ENCODE assay signal across 8 cellular contexts in the genomic region with DNA sequence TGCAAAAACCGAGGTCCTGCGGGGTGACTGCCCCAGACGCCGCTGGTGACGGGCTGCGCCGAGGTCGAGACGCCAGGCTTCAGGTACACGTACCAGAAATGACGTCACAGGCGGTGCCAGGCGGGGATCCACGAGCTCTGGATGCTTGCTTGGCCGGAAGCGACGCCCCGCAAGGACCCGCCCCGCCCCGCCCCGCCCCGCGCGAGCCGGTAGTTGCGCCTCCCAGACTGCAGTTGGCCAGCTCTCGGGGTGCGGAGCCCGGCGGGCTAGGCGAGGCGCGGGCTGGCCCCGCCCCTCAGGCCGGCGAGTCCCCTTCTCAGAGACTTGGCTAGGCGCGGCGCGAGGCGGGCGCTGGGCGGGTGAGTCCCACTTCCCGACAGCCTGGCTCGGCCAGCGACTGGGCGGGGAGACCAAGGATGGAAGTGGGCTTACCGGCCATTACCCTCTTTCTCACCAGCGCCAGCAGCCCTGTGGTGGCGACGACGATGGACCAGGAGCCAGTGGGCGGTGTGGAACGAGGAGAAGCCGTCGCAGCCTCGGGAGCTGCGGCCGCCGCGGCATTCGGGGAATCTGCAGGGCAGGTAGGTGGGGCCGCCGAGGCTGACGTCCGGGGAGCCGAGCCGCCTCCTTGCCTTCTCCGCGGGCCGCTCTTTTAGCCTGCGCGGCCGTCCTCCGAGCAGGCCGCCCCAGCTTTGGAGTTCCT. TPM values are rescaled to one million over a fixed set of nuclear protein-coding genes. Genes with fewer than 3 reads are reported as not detected.
DNase-seq lines count a peak whose midpoint lies in the region; TF ChIP-seq lines count a peak whose summit lies in the region.

A gene with protein sequence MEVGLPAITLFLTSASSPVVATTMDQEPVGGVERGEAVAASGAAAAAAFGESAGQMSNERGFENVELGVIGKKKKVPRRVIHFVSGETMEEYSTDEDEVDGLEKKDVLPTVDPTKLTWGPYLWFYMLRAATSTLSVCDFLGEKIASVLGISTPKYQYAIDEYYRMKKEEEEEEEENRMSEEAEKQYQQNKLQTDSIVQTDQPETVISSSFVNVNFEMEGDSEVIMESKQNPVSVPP (plus strand): TSS at position 225 of the 703 bp plus-strand sequence. CDS start 192 bp downstream, at position 417.

- TF ChIP-seq CTCF in HFFc6 (IDR thresholded peaks at IDR 0.05): no peak; the same call in 1 of the 2 replicates

- H3K9me3 Mint-ChIP-seq in HFFc6: no peaks in the 10 kb centered on the region

- H3K27me3 Mint-ChIP-seq in HFFc6 (ENCODE audit: insufficient read depth): 0 out of 2 replicates have a peak, but pooled peaks cover 4% of the 10 kb centered on the region

- H2AFZ ChIP-seq in neuron (ENCODE audit: low read depth, low read length): peak within 1 kb of the TSS; percentile 73

- peaks cover 15% of the 10 kb centered on the region; the same call in 1 of the 2 replicates for H3K36me3 Mint-ChIP-seq in HFFc6 (ENCODE audit: low read depth)

- peaks cover 7% of the 10 kb centered on the region for H3K36me3 ChIP-seq in neuron (ENCODE audit: insufficient read depth, low read length)

- H3K4me1 Mint-ChIP-seq in HFFc6 (ENCODE audit: low read depth): peaks cover 37% of the 10 kb centered on the region

- H3K27ac Mint-ChIP-seq in HFFc6: peak within 1 kb of the TSS; percentile 100

- no peaks in the 10 kb centered on the region for H3K27me3 ChIP-seq in neuron (ENCODE audit: insufficient read depth, low read length)

- H3K4me3 Mint-ChIP-seq in HFFc6: peak within 1 kb of the TSS; percentile 99

- in situ Hi-C loops in SK-MEL-5 (cut with HindIII; ENCODE audit: low pct_unique_long_range_greater_than_20kb, low sequenced_read_pairs): no loop called here

- H3K9me3 ChIP-seq in neuron (ENCODE audit: low read length): no peaks in the 10 kb centered on the region

- DNase-seq in GM04504 (ENCODE audit: low read depth) (peak; percentile 90), HFFc6 (peak; percentile 96), NAMALWA (ENCODE audit: low spot score) (peak; percentile 94), SK-MEL-5 (ENCODE audit: low read depth, low spot score) (peak; percentile 94), foreskin melanocyte (peak; percentile 89), stromal cell of bone marrow (ENCODE audit: low read depth) (peak; percentile 91)
- DNase-seq in activated naive CD4-positive, alpha-beta T cell treated with Interleukin-2 at 50 U/mL for 16 hours: peak; percentile 98

- peak within 1 kb of the TSS; percentile 65 for H3K4me3 ChIP-seq in neuron (ENCODE audit: low read length)

- H3K4me1 ChIP-seq in neuron (ENCODE audit: insufficient read depth, low read length): peaks cover 18% of the 10 kb centered on the region

RNA-seq across cellular contexts. Expression of the gene that starts here (rescaled TPM):
- 10 to 100 TPM; 80.2 to 99.5 (median 91.9) TPM for total RNA-seq in HFFc6 (2021; fragmentation: NEBNext Ultra II Directional; extraction: Animal tissue kit (Norgen Biotek cat#: 25700))
- 34.8 and 41.9 TPM in 2 replicates for total RNA-seq in SK-MEL-5 (2014; rRNA removed; shearing (Covaris generic))
- polyA plus RNA-seq in SK-MEL-5 (2015; cell fraction: cytosol; rRNA removed): 26.0 and 47.9 TPM in 2 replicates
- polyA plus RNA-seq in SK-MEL-5 (2015; cell fraction: nucleus; rRNA removed): 10.3 and 29.5 TPM in 2 replicates

Comparison
In these comparisons a context has a peak if more than half of its experiments do, and no peak if none do; other contexts are left out.
1. Peak in every context shown above with its lines: DNase-seq and H3K4me3 ChIP-seq.